ENCODE assay signal across 2 cellular contexts in the genomic region with DNA sequence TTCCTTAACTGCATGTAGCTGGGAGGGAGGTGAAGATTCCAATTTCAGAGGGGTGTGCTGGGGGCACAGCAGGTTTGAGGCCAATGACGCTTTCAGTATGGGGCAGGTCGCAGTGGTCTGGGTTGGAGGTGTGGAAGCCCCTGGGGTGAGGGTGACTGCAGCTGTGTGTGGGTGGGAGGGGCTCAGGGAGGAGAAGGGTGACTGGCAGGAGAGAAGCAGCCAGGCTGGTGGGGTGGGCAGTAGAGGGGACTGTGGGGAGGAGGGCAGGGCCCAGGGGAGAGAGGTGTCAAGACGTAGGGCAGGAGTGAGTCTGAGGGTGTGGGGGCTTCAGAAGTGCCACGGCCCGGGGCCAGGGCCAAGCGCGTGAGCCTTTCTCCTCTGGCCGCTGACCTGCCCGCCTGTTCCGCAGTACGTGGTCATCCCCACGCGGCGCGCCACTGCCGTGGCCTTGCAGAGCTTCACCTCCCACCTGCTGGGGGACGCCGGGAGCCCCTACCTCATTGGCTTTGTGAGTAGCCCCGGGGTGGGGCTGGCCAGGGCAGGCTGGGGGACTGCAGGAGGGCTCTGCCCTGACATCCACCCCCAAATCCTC.
TF ChIP-seq lines count a peak whose summit lies in the region.

No MANE protein-coding gene starts in this region.

TF ChIP-seq in A549, 52 proteins besides CTCF, POLR2A, EP300 and RAD21:
- no peak for TF ChIP-seq ZC3H11A (IDR thresholded peaks at IDR 0.05)
- no peak for TF ChIP-seq SMC3 (IDR thresholded peaks at IDR 0.05)
- TF ChIP-seq TFCP2L1 (CRISPR knock-in tag; IDR thresholded peaks at IDR 0.05), result no peak
- TF ChIP-seq TP53 (CRISPR knock-in tag; IDR thresholded peaks at IDR 0.05), result no peak
- TF ChIP-seq PBX3 (IDR thresholded peaks at IDR 0.05), result peak; percentile 61; the same call in 1 of the 2 replicates
- 0 out of 5 replicates have a peak, but pooled peaks of 1 of the 2 experiments have one; percentile 46 for TF ChIP-seq JUN (IDR thresholded peaks at IDR 0.05)
- TF ChIP-seq RCOR1 (IDR thresholded peaks at IDR 0.05; ENCODE audit: low read depth, low read length), result no peak
- TF ChIP-seq, protein P1, sequence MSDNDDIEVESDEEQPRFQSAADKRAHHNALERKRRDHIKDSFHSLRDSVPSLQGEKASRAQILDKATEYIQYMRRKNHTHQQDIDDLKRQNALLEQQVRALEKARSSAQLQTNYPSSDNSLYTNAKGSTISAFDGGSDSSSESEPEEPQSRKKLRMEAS (IDR thresholded peaks at IDR 0.05), result no peak

TF ChIP-seq in endothelial cell of umbilical vein, 7 proteins besides CTCF, POLR2A, EP300 and RAD21:
- TF ChIP-seq GATA2 (IDR thresholded peaks at IDR 0.05; ENCODE audit: insufficient read depth, insufficient read length, low read depth, low read length) (no peak), POLR2AphosphoS5 (IDR thresholded peaks at IDR 0.05; ENCODE audit: insufficient read depth, low read depth, low read length) (peak; percentile 6)
